1 cellular context compared by ENCODE assay signal in the genomic region with DNA sequence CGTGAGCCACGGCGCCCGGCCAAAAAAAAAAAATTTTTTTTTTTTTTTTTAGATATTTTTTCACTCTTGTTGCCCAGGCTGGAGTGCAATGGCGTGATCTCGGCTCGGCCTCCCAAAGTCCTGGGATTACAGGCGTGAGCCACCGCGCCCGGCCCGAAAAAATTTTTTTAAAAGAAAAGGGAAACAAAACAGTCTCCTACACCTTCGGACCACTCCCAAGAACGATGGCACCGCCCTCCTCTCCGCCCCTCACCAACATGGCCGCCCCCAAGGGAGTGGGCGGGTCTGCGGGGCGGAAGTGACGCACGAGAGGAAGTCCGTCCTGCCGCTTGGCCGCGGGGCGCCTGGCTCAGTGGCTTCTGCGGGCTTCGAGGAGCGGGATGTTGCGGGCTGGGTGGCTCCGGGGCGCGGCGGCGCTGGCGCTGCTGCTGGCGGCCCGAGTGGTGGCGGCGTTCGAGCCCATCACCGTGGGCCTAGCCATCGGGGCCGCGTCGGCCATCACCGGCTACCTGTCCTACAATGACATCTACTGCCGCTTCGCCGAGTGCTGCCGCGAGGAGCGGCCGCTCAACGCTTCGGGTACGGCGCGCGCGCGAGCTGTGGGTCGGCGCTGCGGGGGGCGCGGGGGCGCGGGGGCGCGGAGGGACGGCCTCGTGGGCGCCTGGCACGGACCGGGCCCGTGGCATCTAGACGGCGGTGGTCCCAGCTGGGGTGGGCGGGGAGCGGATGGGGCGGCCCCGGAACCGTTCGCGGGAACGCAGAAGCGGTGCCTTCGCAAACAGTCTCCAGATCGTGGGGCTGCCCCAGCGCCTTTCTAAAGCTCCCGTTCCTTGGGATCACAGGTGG.
TF ChIP-seq lines count a peak whose summit lies in the region.

A gene with protein sequence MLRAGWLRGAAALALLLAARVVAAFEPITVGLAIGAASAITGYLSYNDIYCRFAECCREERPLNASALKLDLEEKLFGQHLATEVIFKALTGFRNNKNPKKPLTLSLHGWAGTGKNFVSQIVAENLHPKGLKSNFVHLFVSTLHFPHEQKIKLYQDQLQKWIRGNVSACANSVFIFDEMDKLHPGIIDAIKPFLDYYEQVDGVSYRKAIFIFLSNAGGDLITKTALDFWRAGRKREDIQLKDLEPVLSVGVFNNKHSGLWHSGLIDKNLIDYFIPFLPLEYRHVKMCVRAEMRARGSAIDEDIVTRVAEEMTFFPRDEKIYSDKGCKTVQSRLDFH (plus strand): TSS at position 352 of the 846 bp plus-strand sequence. CDS start 29 bp downstream, at position 381.

TF ChIP-seq in HepG2, 621 proteins besides CTCF, POLR2A, EP300 and RAD21 (continued from another document and continues in another):
- TF ChIP-seq, protein P1, sequence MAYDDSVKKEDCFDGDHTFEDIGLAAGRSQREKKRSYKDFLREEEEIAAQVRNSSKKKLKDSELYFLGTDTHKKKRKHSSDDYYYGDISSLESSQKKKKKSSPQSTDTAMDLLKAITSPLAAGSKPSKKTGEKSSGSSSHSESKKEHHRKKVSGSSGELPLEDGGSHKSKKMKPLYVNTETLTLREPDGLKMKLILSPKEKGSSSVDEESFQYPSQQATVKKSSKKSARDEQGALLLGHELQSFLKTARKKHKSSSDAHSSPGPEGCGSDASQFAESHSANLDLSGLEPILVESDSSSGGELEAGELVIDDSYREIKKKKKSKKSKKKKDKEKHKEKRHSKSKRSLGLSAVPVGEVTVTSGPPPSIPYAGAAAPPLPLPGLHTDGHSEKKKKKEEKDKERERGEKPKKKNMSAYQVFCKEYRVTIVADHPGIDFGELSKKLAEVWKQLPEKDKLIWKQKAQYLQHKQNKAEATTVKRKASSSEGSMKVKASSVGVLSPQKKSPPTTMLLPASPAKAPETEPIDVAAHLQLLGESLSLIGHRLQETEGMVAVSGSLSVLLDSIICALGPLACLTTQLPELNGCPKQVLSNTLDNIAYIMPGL (CRISPR knock-in tag; IDR thresholded peaks at IDR 0.05; ENCODE audit: borderline replicate concordance in 1 of 2, low read depth in 1 of 2): peak; percentile 56 to 75; a peak in 3 of 4 replicates
- TF ChIP-seq, protein P2, sequence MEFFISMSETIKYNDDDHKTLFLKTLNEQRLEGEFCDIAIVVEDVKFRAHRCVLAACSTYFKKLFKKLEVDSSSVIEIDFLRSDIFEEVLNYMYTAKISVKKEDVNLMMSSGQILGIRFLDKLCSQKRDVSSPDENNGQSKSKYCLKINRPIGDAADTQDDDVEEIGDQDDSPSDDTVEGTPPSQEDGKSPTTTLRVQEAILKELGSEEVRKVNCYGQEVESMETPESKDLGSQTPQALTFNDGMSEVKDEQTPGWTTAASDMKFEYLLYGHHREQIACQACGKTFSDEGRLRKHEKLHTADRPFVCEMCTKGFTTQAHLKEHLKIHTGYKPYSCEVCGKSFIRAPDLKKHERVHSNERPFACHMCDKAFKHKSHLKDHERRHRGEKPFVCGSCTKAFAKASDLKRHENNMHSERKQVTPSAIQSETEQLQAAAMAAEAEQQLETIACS (CRISPR knock-in tag; IDR thresholded peaks at IDR 0.05): peak; percentile 52; the same call in 1 of the 2 replicates
- TF ChIP-seq CC2D1A (CRISPR knock-in tag; IDR thresholded peaks at IDR 0.05): no peak
- TF ChIP-seq ZNF354B (CRISPR knock-in tag; IDR thresholded peaks at IDR 0.05): no peak
- peak; percentile 86 for TF ChIP-seq SP4 (CRISPR knock-in tag; IDR thresholded peaks at IDR 0.05)
- TF ChIP-seq ZNF773 (CRISPR knock-in tag; IDR thresholded peaks at IDR 0.05; ENCODE audit: borderline replicate concordance): no peak
- TF ChIP-seq, protein P3, sequence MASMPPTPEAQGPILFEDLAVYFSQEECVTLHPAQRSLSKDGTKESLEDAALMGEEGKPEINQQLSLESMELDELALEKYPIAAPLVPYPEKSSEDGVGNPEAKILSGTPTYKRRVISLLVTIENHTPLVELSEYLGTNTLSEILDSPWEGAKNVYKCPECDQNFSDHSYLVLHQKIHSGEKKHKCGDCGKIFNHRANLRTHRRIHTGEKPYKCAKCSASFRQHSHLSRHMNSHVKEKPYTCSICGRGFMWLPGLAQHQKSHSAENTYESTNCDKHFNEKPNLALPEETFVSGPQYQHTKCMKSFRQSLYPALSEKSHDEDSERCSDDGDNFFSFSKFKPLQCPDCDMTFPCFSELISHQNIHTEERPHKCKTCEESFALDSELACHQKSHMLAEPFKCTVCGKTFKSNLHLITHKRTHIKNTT (CRISPR knock-in tag; IDR thresholded peaks at IDR 0.05): no peak
- TF ChIP-seq, protein P4, sequence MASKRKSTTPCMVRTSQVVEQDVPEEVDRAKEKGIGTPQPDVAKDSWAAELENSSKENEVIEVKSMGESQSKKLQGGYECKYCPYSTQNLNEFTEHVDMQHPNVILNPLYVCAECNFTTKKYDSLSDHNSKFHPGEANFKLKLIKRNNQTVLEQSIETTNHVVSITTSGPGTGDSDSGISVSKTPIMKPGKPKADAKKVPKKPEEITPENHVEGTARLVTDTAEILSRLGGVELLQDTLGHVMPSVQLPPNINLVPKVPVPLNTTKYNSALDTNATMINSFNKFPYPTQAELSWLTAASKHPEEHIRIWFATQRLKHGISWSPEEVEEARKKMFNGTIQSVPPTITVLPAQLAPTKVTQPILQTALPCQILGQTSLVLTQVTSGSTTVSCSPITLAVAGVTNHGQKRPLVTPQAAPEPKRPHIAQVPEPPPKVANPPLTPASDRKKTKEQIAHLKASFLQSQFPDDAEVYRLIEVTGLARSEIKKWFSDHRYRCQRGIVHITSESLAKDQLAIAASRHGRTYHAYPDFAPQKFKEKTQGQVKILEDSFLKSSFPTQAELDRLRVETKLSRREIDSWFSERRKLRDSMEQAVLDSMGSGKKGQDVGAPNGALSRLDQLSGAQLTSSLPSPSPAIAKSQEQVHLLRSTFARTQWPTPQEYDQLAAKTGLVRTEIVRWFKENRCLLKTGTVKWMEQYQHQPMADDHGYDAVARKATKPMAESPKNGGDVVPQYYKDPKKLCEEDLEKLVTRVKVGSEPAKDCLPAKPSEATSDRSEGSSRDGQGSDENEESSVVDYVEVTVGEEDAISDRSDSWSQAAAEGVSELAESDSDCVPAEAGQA (IDR thresholded peaks at IDR 0.05; ENCODE audit: low read depth): peak; percentile 91
- TF ChIP-seq, protein P4 (CRISPR knock-in tag; IDR thresholded peaks at IDR 0.05; ENCODE audit: borderline replicate concordance): no peak
- no peak for TF ChIP-seq NONO (IDR thresholded peaks at IDR 0.05)
- no peak for TF ChIP-seq NONO (CRISPR knock-in tag; conservative IDR thresholded peaks at IDR 0.05)
- TF ChIP-seq ZNF451 (CRISPR knock-in tag; IDR thresholded peaks at IDR 0.05): no peak
- no peak for TF ChIP-seq KDM3A (CRISPR knock-in tag; IDR thresholded peaks at IDR 0.05; ENCODE audit: low read depth)
- TF ChIP-seq ZKSCAN1 (IDR thresholded peaks at IDR 0.05; ENCODE audit: low read length): no peak
- TF ChIP-seq, protein P5, sequence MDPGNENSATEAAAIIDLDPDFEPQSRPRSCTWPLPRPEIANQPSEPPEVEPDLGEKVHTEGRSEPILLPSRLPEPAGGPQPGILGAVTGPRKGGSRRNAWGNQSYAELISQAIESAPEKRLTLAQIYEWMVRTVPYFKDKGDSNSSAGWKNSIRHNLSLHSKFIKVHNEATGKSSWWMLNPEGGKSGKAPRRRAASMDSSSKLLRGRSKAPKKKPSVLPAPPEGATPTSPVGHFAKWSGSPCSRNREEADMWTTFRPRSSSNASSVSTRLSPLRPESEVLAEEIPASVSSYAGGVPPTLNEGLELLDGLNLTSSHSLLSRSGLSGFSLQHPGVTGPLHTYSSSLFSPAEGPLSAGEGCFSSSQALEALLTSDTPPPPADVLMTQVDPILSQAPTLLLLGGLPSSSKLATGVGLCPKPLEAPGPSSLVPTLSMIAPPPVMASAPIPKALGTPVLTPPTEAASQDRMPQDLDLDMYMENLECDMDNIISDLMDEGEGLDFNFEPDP (CRISPR knock-in tag; conservative IDR thresholded peaks at IDR 0.05): no peak
- no peak for TF ChIP-seq ZMAT3 (CRISPR knock-in tag; conservative IDR thresholded peaks at IDR 0.05)
- no peak for TF ChIP-seq CCDC6 (CRISPR knock-in tag; IDR thresholded peaks at IDR 0.05)
- peak; percentile 77; the same call in 1 of the 2 replicates for TF ChIP-seq ZNF446 (CRISPR knock-in tag; IDR thresholded peaks at IDR 0.05)
- TF ChIP-seq XRCC5 (optimal IDR thresholded peaks at IDR 0.05; ENCODE audit: low read length): peak; percentile 36
- no peak for TF ChIP-seq BHLHE40 (IDR thresholded peaks at IDR 0.05; ENCODE audit: low read length)
- 0 out of 2 replicates have a peak, but pooled peaks have one; percentile 52 for TF ChIP-seq ARNTL (CRISPR knock-in tag; IDR thresholded peaks at IDR 0.05)
- no peak for TF ChIP-seq ZNF615 (CRISPR knock-in tag; IDR thresholded peaks at IDR 0.05; ENCODE audit: borderline replicate concordance)
- TF ChIP-seq, protein P6, sequence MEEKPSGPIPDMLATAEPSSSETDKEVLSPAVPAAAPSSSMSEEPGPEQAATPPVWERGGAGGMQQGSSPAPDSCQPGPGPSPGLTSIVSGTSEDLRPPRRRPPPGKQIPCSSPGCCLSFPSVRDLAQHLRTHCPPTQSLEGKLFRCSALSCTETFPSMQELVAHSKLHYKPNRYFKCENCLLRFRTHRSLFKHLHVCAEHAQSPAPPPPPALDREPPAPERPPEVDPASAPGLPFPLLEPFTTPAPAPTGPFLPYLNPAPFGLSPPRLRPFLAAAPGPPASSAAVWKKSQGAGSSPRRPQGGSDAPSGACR (CRISPR knock-in tag; IDR thresholded peaks at IDR 0.05): no peak
- TF ChIP-seq ZNF441 (CRISPR knock-in tag; IDR thresholded peaks at IDR 0.05; ENCODE audit: borderline replicate concordance): no peak
- TF ChIP-seq, protein P7, sequence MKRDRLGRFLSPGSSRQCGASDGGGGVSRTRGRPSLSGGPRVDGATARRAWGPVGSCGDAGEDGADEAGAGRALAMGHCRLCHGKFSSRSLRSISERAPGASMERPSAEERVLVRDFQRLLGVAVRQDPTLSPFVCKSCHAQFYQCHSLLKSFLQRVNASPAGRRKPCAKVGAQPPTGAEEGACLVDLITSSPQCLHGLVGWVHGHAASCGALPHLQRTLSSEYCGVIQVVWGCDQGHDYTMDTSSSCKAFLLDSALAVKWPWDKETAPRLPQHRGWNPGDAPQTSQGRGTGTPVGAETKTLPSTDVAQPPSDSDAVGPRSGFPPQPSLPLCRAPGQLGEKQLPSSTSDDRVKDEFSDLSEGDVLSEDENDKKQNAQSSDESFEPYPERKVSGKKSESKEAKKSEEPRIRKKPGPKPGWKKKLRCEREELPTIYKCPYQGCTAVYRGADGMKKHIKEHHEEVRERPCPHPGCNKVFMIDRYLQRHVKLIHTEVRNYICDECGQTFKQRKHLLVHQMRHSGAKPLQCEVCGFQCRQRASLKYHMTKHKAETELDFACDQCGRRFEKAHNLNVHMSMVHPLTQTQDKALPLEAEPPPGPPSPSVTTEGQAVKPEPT (CRISPR knock-in tag; IDR thresholded peaks at IDR 0.05; ENCODE audit: low read depth): no peak
- no peak for TF ChIP-seq CCAR2 (optimal IDR thresholded peaks at IDR 0.05; ENCODE audit: low read depth, low read length)
- TF ChIP-seq, protein P8, sequence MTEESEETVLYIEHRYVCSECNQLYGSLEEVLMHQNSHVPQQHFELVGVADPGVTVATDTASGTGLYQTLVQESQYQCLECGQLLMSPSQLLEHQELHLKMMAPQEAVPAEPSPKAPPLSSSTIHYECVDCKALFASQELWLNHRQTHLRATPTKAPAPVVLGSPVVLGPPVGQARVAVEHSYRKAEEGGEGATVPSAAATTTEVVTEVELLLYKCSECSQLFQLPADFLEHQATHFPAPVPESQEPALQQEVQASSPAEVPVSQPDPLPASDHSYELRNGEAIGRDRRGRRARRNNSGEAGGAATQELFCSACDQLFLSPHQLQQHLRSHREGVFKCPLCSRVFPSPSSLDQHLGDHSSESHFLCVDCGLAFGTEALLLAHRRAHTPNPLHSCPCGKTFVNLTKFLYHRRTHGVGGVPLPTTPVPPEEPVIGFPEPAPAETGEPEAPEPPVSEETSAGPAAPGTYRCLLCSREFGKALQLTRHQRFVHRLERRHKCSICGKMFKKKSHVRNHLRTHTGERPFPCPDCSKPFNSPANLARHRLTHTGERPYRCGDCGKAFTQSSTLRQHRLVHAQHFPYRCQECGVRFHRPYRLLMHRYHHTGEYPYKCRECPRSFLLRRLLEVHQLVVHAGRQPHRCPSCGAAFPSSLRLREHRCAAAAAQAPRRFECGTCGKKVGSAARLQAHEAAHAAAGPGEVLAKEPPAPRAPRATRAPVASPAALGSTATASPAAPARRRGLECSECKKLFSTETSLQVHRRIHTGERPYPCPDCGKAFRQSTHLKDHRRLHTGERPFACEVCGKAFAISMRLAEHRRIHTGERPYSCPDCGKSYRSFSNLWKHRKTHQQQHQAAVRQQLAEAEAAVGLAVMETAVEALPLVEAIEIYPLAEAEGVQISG (CRISPR knock-in tag; IDR thresholded peaks at IDR 0.05): peak; percentile 95
- TF ChIP-seq TCF12 (IDR thresholded peaks at IDR 0.05): no peak
- TF ChIP-seq TCF12 (CRISPR knock-in tag; IDR thresholded peaks at IDR 0.05): no peak
- TF ChIP-seq, protein P9, sequence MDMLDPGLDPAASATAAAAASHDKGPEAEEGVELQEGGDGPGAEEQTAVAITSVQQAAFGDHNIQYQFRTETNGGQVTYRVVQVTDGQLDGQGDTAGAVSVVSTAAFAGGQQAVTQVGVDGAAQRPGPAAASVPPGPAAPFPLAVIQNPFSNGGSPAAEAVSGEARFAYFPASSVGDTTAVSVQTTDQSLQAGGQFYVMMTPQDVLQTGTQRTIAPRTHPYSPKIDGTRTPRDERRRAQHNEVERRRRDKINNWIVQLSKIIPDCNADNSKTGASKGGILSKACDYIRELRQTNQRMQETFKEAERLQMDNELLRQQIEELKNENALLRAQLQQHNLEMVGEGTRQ (IDR thresholded peaks at IDR 0.05; ENCODE audit: low read depth, low read length): no peak
- TF ChIP-seq, protein P9 (CRISPR knock-in tag; IDR thresholded peaks at IDR 0.05; ENCODE audit: borderline replicate concordance): no peak
- TF ChIP-seq ZNF383 (CRISPR knock-in tag; IDR thresholded peaks at IDR 0.05; ENCODE audit: borderline replicate concordance): no peak
- peak; percentile 27; the same call in 1 of the 2 replicates for TF ChIP-seq SALL2 (CRISPR knock-in tag; IDR thresholded peaks at IDR 0.05)
- 0 out of 2 replicates have a peak, but pooled peaks have one; percentile 37 for TF ChIP-seq RNF2 (conservative IDR thresholded peaks at IDR 0.05; ENCODE audit: low read depth)
- no peak for TF ChIP-seq MTF1 (CRISPR knock-in tag; IDR thresholded peaks at IDR 0.05)
